ENCODE assay signal across 9 cellular contexts in the genomic region with DNA sequence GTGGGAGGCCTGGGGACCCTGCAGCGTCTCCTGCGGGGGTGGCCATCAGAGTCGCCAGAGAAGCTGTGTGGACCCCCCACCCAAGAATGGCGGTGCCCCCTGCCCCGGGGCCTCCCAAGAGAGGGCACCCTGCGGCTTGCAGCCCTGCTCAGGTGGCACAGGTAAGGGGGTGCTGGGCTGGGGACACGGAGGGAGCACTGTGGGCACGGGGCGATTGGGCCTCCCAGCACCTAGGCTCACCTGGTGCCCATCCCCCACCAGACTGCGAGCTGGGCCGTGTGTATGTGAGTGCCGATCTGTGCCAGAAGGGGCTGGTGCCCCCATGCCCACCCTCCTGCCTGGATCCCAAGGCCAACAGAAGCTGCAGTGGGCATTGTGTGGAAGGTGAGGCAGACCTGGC. TPM values are rescaled to one million over a fixed set of nuclear protein-coding genes. Genes with fewer than 3 reads are reported as not detected.
"Had no signal": no experiment of that assay in that cellular context is flagged by ENCODE, and none has a peak within 500 bp of the region (broad histone marks: within the 10 kb centered on the region; RNA-seq: fewer than 3 reads in every experiment).

No MANE protein-coding gene starts in this region.

- H3K36me3 ChIP-seq: HAP-1 had no signal

- H3K4me3 ChIP-seq: GM23248, GM23338, HAP-1 had no signal

- H3K27ac ChIP-seq: GM23248 had no signal

- FAIRE-seq: H54 had no signal

- H3K4me2 ChIP-seq: GM23338 had no signal

- H3K9ac ChIP-seq: GM23248 had no signal

- H3K9me3 ChIP-seq: HAP-1 had no signal

- H3K27ac Mint-ChIP-seq: GM23338, H9, HFFc6 had no signal

- ATAC-seq: HCT116 had no signal

- H3K4me3 Mint-ChIP-seq: GM23338, H9, HFFc6 had no signal

- H3K4me1 ChIP-seq: HAP-1 had no signal

- H2AFZ ChIP-seq: GM23248, GM23338 had no signal

- H3K4me1 Mint-ChIP-seq: GM23338 had no signal

- DNase-seq: GM23248, GOT3, H9, HCEC 1CT, HFFc6 had no signal

- H3K9me3 Mint-ChIP-seq: GM23338, H9, HFFc6 had no signal

RNA-seq across cellular contexts. Expression of a gene that starts 29.6 kb away (rescaled TPM):
- total RNA-seq: GM23248 had no signal
- polyA plus RNA-seq: GM23248 had no signal
